Comparison of ENCODE assay signal across 25 cellular contexts in genomic region chr10:8041284-8042031, GRCh38. TPM values are rescaled to one million over a fixed set of nuclear protein-coding genes. Genes with fewer than 3 reads are reported as not detected.
DNase-seq lines count a peak whose midpoint lies in the region; ATAC-seq, FAIRE-seq and TF ChIP-seq lines count a peak whose summit lies in the region.
"Had no signal": no experiment of that assay in that cellular context is flagged by ENCODE, and none has a peak within 500 bp of the region (broad histone marks: within the 10 kb centered on the region; RNA-seq: fewer than 3 reads in every experiment).

No MANE protein-coding gene starts in this region.

- DNase-seq in activated naive CD4-positive, alpha-beta T cell treated with anti-CD3 and anti-CD28 coated beads, Interleukin-2, amount 10 ng/mL, durations not matched to agents 7 days and 5 days, result no peak
- no peak for DNase-seq in activated naive CD4-positive, alpha-beta T cell treated with anti-CD3 and anti-CD28 coated beads for 36 hours
- DNase-seq in H7, result peak; percentile 2
- peak; percentile 31 for DNase-seq in endothelial cell of umbilical vein (ENCODE audit: low read depth, low spot score)
- DNase-seq in retina, result peak; percentile 51
- DNase-seq in MCF 10A (ENCODE audit: unreplicated experiment), result no peak
- no peak for DNase-seq in NCI-H510A treated with DMSO at 0.1 percent for 48 hours (lab: John Stamatoyannopoulos, UW)
- DNase-seq: Calu3; CD8-positive, alpha-beta T cell; DMS153; GOT3; KG1; NCI-H1092 treated with DMSO at 0.1 percent for 48 hours; NCI-H1436 treated with DMSO at 0.1 percent for 48 hours; NCI-H1930; NCI-H2227 treated with DMSO at 0.1 percent for 48 hours; NCI-H510A; NCI-H748 treated with DMSO at 0.1 percent for 48 hours; SHP77 treated with DMSO at 0.1 percent for 48 hours had no signal

- no peaks in the 10 kb centered on the region for H3K9me3 Mint-ChIP-seq in activated naive CD4-positive, alpha-beta T cell treated with anti-CD3 and anti-CD28 coated beads, Interleukin-2, amount 10 ng/mL, durations not matched to agents 7 days and 5 days
- H3K9me3 Mint-ChIP-seq in activated naive CD4-positive, alpha-beta T cell treated with anti-CD3 and anti-CD28 coated beads for 36 hours, result no peaks in the 10 kb centered on the region
- H3K9me3 Mint-ChIP-seq in MCF 10A (ENCODE audit: unreplicated experiment), result no peaks in the 10 kb centered on the region

- BruUV-seq in endothelial cell of umbilical vein (replicated peaks; lab: Mats Ljungman, UMichigan) (no TSS peak), MCF 10A (replicated peaks; lab: Mats Ljungman, UMichigan) (no TSS peak)

- H3K27ac ChIP-seq in endothelial cell of umbilical vein (ENCODE audit: insufficient read depth, low read depth, low read length), result no peak overlapping the region
- H3K27ac ChIP-seq: BLaER1, RWPE1 had no signal

- H3K9me1 ChIP-seq in endothelial cell of umbilical vein (replicated peaks; ENCODE audit: control insufficient read depth, extremely low read depth, insufficient read depth, low read length), result no peaks in the 10 kb centered on the region

- no peak for TF ChIP-seq POLR2A in endothelial cell of umbilical vein (IDR thresholded peaks at IDR 0.05; ENCODE audit: low read depth, low read length)

- peaks cover 10% of the 10 kb centered on the region for H3K36me3 Mint-ChIP-seq in activated naive CD4-positive, alpha-beta T cell treated with anti-CD3 and anti-CD28 coated beads, Interleukin-2, amount 10 ng/mL, durations not matched to agents 7 days and 5 days
- H3K36me3 Mint-ChIP-seq in activated naive CD4-positive, alpha-beta T cell treated with anti-CD3 and anti-CD28 coated beads for 36 hours (ENCODE audit: low read depth), result no peaks in the 10 kb centered on the region
- no peaks in the 10 kb centered on the region for H3K36me3 Mint-ChIP-seq in MCF 10A (ENCODE audit: insufficient read depth, unreplicated experiment)
- H3K36me3 Mint-ChIP-seq: CD8-positive, alpha-beta T cell had no signal

- TF ChIP-seq CTCF in endothelial cell of umbilical vein (IDR thresholded peaks at IDR 0.05; ENCODE audit: extremely low read depth in 1 of 2, insufficient read depth in 1 of 2, low read depth in 1 of 2, low read length in 2 of 2) (no peak), MCF 10A (IDR thresholded peaks at IDR 0.05; ENCODE audit: unreplicated experiment) (no peak)

- dilution Hi-C loops in endothelial cell of umbilical vein (cut with MboI; ENCODE audit: extremely low pct_ligation_motif_present, low sequenced_read_pairs), result no loop called here

- H3K9ac ChIP-seq in endothelial cell of umbilical vein (replicated peaks; ENCODE audit: extremely low read depth, insufficient read depth, low read length), result no peak overlapping the region
- H3K9ac ChIP-seq: BLaER1 had no signal

- H3K4me3 ChIP-seq in H7 (ENCODE audit: insufficient read depth, low read depth, low read length) (no peak overlapping the region), endothelial cell of umbilical vein (replicated peaks in 1 of 3; ENCODE audit: insufficient read depth in 1 of 3, low read depth in 1 of 3, low read length in 3 of 3) (no peak overlapping the region)
- H3K4me3 ChIP-seq: BLaER1 had no signal

- H2AFZ ChIP-seq in endothelial cell of umbilical vein (ENCODE audit: low read depth, low read length), result peak overlapping the region; percentile 58

- intact Hi-C loops in activated naive CD4-positive, alpha-beta T cell treated with anti-CD3 and anti-CD28 coated beads for 36 hours (cut with micrococcal nuclease), result no loop called here
- intact Hi-C loops in endothelial cell of umbilical vein (cut with micrococcal nuclease) (loop anchor here (2.0 kb wide), 1 partner anchor 73 kb away; no protein-coding TSS in a partner anchor), MCF 10A (cut with micrococcal nuclease) (no loop called here)

- H3K27me3 Mint-ChIP-seq in activated naive CD4-positive, alpha-beta T cell treated with anti-CD3 and anti-CD28 coated beads, Interleukin-2, amount 10 ng/mL, durations not matched to agents 7 days and 5 days, result peaks cover 99% of the 10 kb centered on the region
- peaks cover 95% of the 10 kb centered on the region for H3K27me3 Mint-ChIP-seq in activated naive CD4-positive, alpha-beta T cell treated with anti-CD3 and anti-CD28 coated beads for 36 hours (ENCODE audit: low read depth)
- H3K27me3 Mint-ChIP-seq in MCF 10A (ENCODE audit: insufficient read depth, unreplicated experiment), result peaks cover 54% of the 10 kb centered on the region

- no peaks in the 10 kb centered on the region for H4K20me1 ChIP-seq in endothelial cell of umbilical vein (replicated peaks; ENCODE audit: control insufficient read depth, extremely low read depth, insufficient read depth, low read length)

- peaks cover 64% of the 10 kb centered on the region for H3K4me1 ChIP-seq in endothelial cell of umbilical vein (ENCODE audit: control insufficient read depth, extremely low read depth, insufficient read depth, low read length)

- CTCF ChIA-PET in activated naive CD4-positive, alpha-beta T cell treated with anti-CD3 and anti-CD28 coated beads, Interleukin-2, amount 10 ng/mL, durations not matched to agents 7 days and 5 days (lab: Charles Lee), result interaction anchor here (1.3 kb wide), 1 partner anchor 11 kb away, joined by 4 read pairs; no protein-coding TSS in a partner anchor
- CTCF ChIA-PET in activated naive CD4-positive, alpha-beta T cell treated with anti-CD3 and anti-CD28 coated beads for 36 hours (lab: Charles Lee), result interaction anchor here (1.1 kb wide), 1 partner anchor 11 kb away, joined by 3 read pairs; no protein-coding TSS in a partner anchor
- CTCF ChIA-PET in endothelial cell of umbilical vein (lab: Charles Lee), result interaction anchor here (1.0 to 1.8 kb wide), 2 partner anchors 9 to 169 kb away, joined by 3 to 8 read pairs; no protein-coding TSS in a partner anchor
- CTCF ChIA-PET in MCF 10A (lab: Yijun Ruan, JAX), result interaction anchor here (1.1 kb wide), 1 partner anchor 15 kb away, joined by 3 read pairs; no protein-coding TSS in a partner anchor

- FAIRE-seq in endothelial cell of umbilical vein (lab: Jason Lieb, UNC), result peak; percentile 56
- FAIRE-seq: GM18507, HTR-8/SVneo had no signal

- POLR2A ChIA-PET in endothelial cell of umbilical vein (lab: Charles Lee) (no interaction called here), MCF 10A (lab: Yijun Ruan, JAX) (interaction anchor here (1.9 kb wide), 1 partner anchor 10 kb away, joined by 4 read pairs; no protein-coding TSS in a partner anchor)

- no peak for ATAC-seq in GM21737 (IDR thresholded peaks at IDR 0.05; ENCODE audit: unreplicated experiment)
- ATAC-seq: CD8-positive, alpha-beta T cell had no signal

- H3K27me3 ChIP-seq in H7 (ENCODE audit: control insufficient read depth, insufficient read depth, low read length), result peaks cover 100% of the 10 kb centered on the region
- peaks cover 29 to 34% of the 10 kb centered on the region in 2 experiments for H3K27me3 ChIP-seq in endothelial cell of umbilical vein (ENCODE audit: control insufficient read depth in 2 of 2, insufficient read depth in 2 of 2, low read length in 2 of 2)

- H3K27ac Mint-ChIP-seq in activated naive CD4-positive, alpha-beta T cell treated with anti-CD3 and anti-CD28 coated beads, Interleukin-2, amount 10 ng/mL, durations not matched to agents 7 days and 5 days, result peak overlapping the region; percentile 28
- no peak overlapping the region for H3K27ac Mint-ChIP-seq in activated naive CD4-positive, alpha-beta T cell treated with anti-CD3 and anti-CD28 coated beads for 36 hours
- H3K27ac Mint-ChIP-seq in MCF 10A (ENCODE audit: low read depth, unreplicated experiment), result no peak overlapping the region
- H3K27ac Mint-ChIP-seq: CD8-positive, alpha-beta T cell had no signal

- H3K79me2 ChIP-seq in endothelial cell of umbilical vein (ENCODE audit: control insufficient read depth, insufficient read depth, low read length), result no peaks in the 10 kb centered on the region

- no peaks in the 10 kb centered on the region for H3K9me3 ChIP-seq in endothelial cell of umbilical vein (replicated peaks; ENCODE audit: control insufficient read depth, insufficient read depth, low read length)

- H3K4me2 ChIP-seq in endothelial cell of umbilical vein (ENCODE audit: insufficient read depth, low read length), result peak overlapping the region; percentile 50
- H3K4me2 ChIP-seq: BLaER1 had no signal

- H3K4me1 Mint-ChIP-seq in activated naive CD4-positive, alpha-beta T cell treated with anti-CD3 and anti-CD28 coated beads, Interleukin-2, amount 10 ng/mL, durations not matched to agents 7 days and 5 days, result peaks cover 51% of the 10 kb centered on the region
- H3K4me1 Mint-ChIP-seq in activated naive CD4-positive, alpha-beta T cell treated with anti-CD3 and anti-CD28 coated beads for 36 hours (ENCODE audit: low read depth), result peaks cover 58% of the 10 kb centered on the region
- H3K4me1 Mint-ChIP-seq in MCF 10A (ENCODE audit: insufficient read depth, unreplicated experiment), result peaks cover 5% of the 10 kb centered on the region

- no peak overlapping the region for H3K4me3 Mint-ChIP-seq in activated naive CD4-positive, alpha-beta T cell treated with anti-CD3 and anti-CD28 coated beads, Interleukin-2, amount 10 ng/mL, durations not matched to agents 7 days and 5 days
- H3K4me3 Mint-ChIP-seq in activated naive CD4-positive, alpha-beta T cell treated with anti-CD3 and anti-CD28 coated beads for 36 hours, result no peak overlapping the region
- no peak overlapping the region for H3K4me3 Mint-ChIP-seq in MCF 10A (ENCODE audit: unreplicated experiment)
- H3K4me3 Mint-ChIP-seq: CD8-positive, alpha-beta T cell had no signal

- H3K36me3 ChIP-seq in H7 (replicated peaks; ENCODE audit: control insufficient read depth, insufficient read depth, low read length) (no peaks in the 10 kb centered on the region), endothelial cell of umbilical vein (ENCODE audit: control insufficient read depth in 2 of 2, extremely low read depth in 1 of 2, insufficient read depth in 2 of 2, low read length in 2 of 2) (no peaks in the 10 kb centered on the region)
- H3K36me3 ChIP-seq: BLaER1 had no signal

TF ChIP-seq in endothelial cell of umbilical vein, 7 proteins besides CTCF, POLR2A, EP300 and RAD21 (continues in another document):
- TF ChIP-seq FOS (IDR thresholded peaks at IDR 0.05; ENCODE audit: borderline replicate concordance, insufficient read depth, low read length), result no peak

RNA-seq across cellular contexts. Expression of gene GATA3, which starts 13.0 kb away (rescaled TPM):
- total RNA-seq in activated naive CD4-positive, alpha-beta T cell treated with anti-CD3 and anti-CD28 coated beads for 36 hours, result 1 to 10 TPM; 3.7 to 4.0 TPM
- 0.11 and 1.1 TPM in 2 replicates for total RNA-seq in H7 (2014; rRNA removed; shearing (Covaris generic))
- total RNA-seq in endothelial cell of umbilical vein (30.9 and 33.0 TPM in 2 replicates), MCF 10A (2022) (13.1 and 14.6 TPM in 2 replicates)
- polyA plus RNA-seq in endothelial cell of umbilical vein, result 7.2 and 9.3 TPM in 2 replicates
- polyA plus RNA-seq in endothelial cell of umbilical vein (2011; cell fraction: cytosol; rRNA removed), result 6.7 and 7.0 TPM in 2 replicates
- 13.5 and 14.3 TPM in 2 replicates for polyA plus RNA-seq in endothelial cell of umbilical vein (2011; cell fraction: nucleus; rRNA removed)
- polyA plus RNA-seq in endothelial cell of umbilical vein (2012), result 16.6 and 19.7 TPM in 2 replicates
- 2.5 TPM in 2 replicates for polyA minus RNA-seq in endothelial cell of umbilical vein
- polyA minus RNA-seq in endothelial cell of umbilical vein (2011; cell fraction: cytosol; rRNA and poly(A)+ RNA removed), result not detected
- 5.0 and 8.9 TPM in 2 replicates for polyA minus RNA-seq in endothelial cell of umbilical vein (2011; cell fraction: nucleus; rRNA and poly(A)+ RNA removed)
- total RNA-seq: G401 had no signal

Comparison
In these comparisons a context has a peak if more than half of its experiments do, and no peak if none do; other contexts are left out.
1. DNase-seq: peak in H7 (single experiment), endothelial cell of umbilical vein (single experiment) and retina (single experiment); none in activated naive CD4-positive, alpha-beta T cell treated with anti-CD3 and anti-CD28 coated beads, Interleukin-2, amount 10 ng/mL, durations not matched to agents 7 days and 5 days (single experiment), activated naive CD4-positive, alpha-beta T cell treated with anti-CD3 and anti-CD28 coated beads for 36 hours (single experiment), MCF 10A (single experiment) and NCI-H510A treated with DMSO at 0.1 percent for 48 hours (single experiment).